ENCODE assay signal across 21 cellular contexts in the genomic region with DNA sequence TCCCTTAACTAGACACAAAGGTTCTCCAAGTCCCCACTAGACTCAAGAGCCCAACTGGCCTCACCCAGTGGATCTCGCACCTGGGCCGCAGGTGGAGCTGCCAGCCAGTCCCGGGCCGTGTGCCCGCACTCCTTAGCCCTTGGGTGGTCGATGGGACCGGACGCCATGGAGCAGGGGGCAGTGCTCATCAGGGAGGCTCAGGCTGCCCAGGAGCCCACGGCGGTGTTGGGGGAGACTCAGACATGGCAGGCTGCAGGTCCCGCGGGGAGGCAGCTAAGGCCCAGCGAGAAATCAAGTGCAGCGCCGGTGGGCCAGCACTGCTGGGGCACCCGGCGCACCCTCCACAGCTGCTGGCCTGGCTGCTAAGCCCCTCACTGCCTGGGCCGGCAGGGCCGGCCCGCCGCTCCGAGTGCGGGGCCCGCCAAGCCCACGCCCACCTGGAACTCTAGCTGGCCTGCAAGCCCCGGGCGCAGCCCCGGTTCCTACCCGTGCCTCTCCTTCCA.
DNase-seq lines count a peak whose midpoint lies in the region; TF ChIP-seq lines count a peak whose summit lies in the region.
"Had no signal": no experiment of that assay in that cellular context is flagged by ENCODE, and none has a peak within 500 bp of the region (broad histone marks: within the 10 kb centered on the region; RNA-seq: fewer than 3 reads in every experiment).

No MANE protein-coding gene starts in this region.

- no peaks in the 10 kb centered on the region for H3K36me3 ChIP-seq in ACC112 (ENCODE audit: insufficient read depth, low read length)
- H3K36me3 ChIP-seq in SK-N-MC (ENCODE audit: insufficient read depth, low read length): no peaks in the 10 kb centered on the region
- no peaks in the 10 kb centered on the region for H3K36me3 ChIP-seq in smooth muscle cell (ENCODE audit: low read depth)
- H3K36me3 ChIP-seq in spleen: no peaks in the 10 kb centered on the region
- H3K36me3 ChIP-seq: adrenal gland, gastrocnemius medialis, upper lobe of left lung had no signal

- H3K27me3 ChIP-seq in ACC112 (ENCODE audit: insufficient read depth, low read length): no peaks in the 10 kb centered on the region
- H3K27me3 ChIP-seq in smooth muscle cell (ENCODE audit: low read depth): no peaks in the 10 kb centered on the region
- H3K27me3 ChIP-seq in spleen (replicated peaks in 1 of 7): no peaks in the 10 kb centered on the region
- H3K27me3 ChIP-seq: adrenal gland, dorsolateral prefrontal cortex, gastrocnemius medialis, upper lobe of left lung had no signal

- no peak for DNase-seq in SK-N-MC (ENCODE audit: low read depth, low spot score)
- DNase-seq in fibroblast of the aortic adventitia (ENCODE audit: low read depth): no peak
- no peak for DNase-seq in smooth muscle cell (lab: John Stamatoyannopoulos, UW; ENCODE audit: unreplicated experiment)
- no peak for DNase-seq in spleen
- DNase-seq in SKM-1 (lab: John Stamatoyannopoulos, UW; ENCODE audit: unreplicated experiment): no peak
- no peak for DNase-seq in medulla oblongata (ENCODE audit: extremely low spot score)
- DNase-seq in NCI-H2227 treated with DMSO at 0.1 percent for 48 hours (lab: John Stamatoyannopoulos, UW): no peak
- DNase-seq: activated CD4-positive, alpha-beta T cell treated with anti-CD3 and anti-CD28 coated beads, Interleukin-2, amount 10 ng/mL, durations not matched to agents 7 days and 5 days; activated CD8-positive, alpha-beta memory T cell treated with anti-CD3 and anti-CD28 coated beads, Interleukin-2, amount 50 U/mL, for 4 hours; activated effector memory CD4-positive, alpha-beta T cell treated with anti-CD3 and anti-CD28 coated beads, Interleukin-2, amount 50 U/mL, for 16 hours; adrenal gland; dorsolateral prefrontal cortex; gastrocnemius medialis; KBM-7; natural killer cell; NCI-H187; posterior cingulate gyrus; stimulated activated CD4-positive, alpha-beta T cell treated with anti-CD3 and anti-CD28 coated beads, Interleukin-1b, Interleukin-23, amount 100 ng/mL, for 48 hours; stimulated activated naive CD8-positive, alpha-beta T cell treated with anti-CD3 and anti-CD28 coated beads, Interleukin-15, Interleukin-2, amounts not matched to agents 100 U/mL and 50 U/mL, for 24 hours had no signal

- H3K9me3 ChIP-seq in SK-N-MC (ENCODE audit: low read depth, low read length): no peaks in the 10 kb centered on the region
- no peaks in the 10 kb centered on the region for H3K9me3 ChIP-seq in smooth muscle cell (replicated peaks; ENCODE audit: low read depth)
- H3K9me3 ChIP-seq in spleen: no peaks in the 10 kb centered on the region
- H3K9me3 ChIP-seq: adrenal gland, gastrocnemius medialis, upper lobe of left lung had no signal

- peak overlapping the region; percentile 85; the same call in 1 of the 2 replicates for H3K27ac ChIP-seq in ACC112 (ENCODE audit: low read depth, low read length)
- peak overlapping the region; percentile 91 for H3K27ac ChIP-seq in SK-N-MC
- no peak overlapping the region for H3K27ac ChIP-seq in smooth muscle cell (ENCODE audit: low read depth)
- no peak overlapping the region for H3K27ac ChIP-seq in spleen
- H3K27ac ChIP-seq: adrenal gland, gastrocnemius medialis had no signal

- no peaks in the 10 kb centered on the region for H3F3A ChIP-seq in smooth muscle cell (ENCODE audit: low read depth)

- H3K79me2 ChIP-seq in ACC112 (ENCODE audit: control insufficient read depth, insufficient read depth, low read length, unreplicated experiment) (no peaks in the 10 kb centered on the region), smooth muscle cell (ENCODE audit: low read depth) (no peaks in the 10 kb centered on the region)

- H3K9ac ChIP-seq in SK-N-MC (ENCODE audit: insufficient read length) (peak overlapping the region; percentile 7), smooth muscle cell (ENCODE audit: low read depth) (peak overlapping the region; percentile 64)

- H3K4me1 ChIP-seq in ACC112 (ENCODE audit: control insufficient read depth, insufficient read depth, low read length, unreplicated experiment) (peaks cover 24% of the 10 kb centered on the region), smooth muscle cell (ENCODE audit: low read depth) (peaks cover 5% of the 10 kb centered on the region), spleen (no peaks in the 10 kb centered on the region)
- H3K4me1 ChIP-seq: gastrocnemius medialis had no signal

- WGBS in smooth muscle cell (ENCODE audit: low lambda C conversion rate): 89% methylated on average over 25 of the region's 29 CpGs
- WGBS in spleen, 5 donors: 82 to 93% (median 90%) methylated on average over 5 to 29 of the region's 29 CpGs

- intact Hi-C loops in spleen (cut with DNase I; ENCODE audit: low total_unique reads): no loop called here

- TF ChIP-seq POLR2A in spleen (IDR thresholded peaks at IDR 0.05): no peak

- H3K4me3 ChIP-seq in ACC112 (ENCODE audit: low read depth, low read length) (no peak overlapping the region), SK-N-MC (peak overlapping the region; percentile 70), fibroblast of the aortic adventitia (ENCODE audit: low read depth, low read length) (peak overlapping the region; percentile 32), smooth muscle cell (no peak overlapping the region), spleen (no peak overlapping the region)
- H3K4me3 ChIP-seq: adrenal gland, gastrocnemius medialis had no signal

- H4K20me1 ChIP-seq in smooth muscle cell (ENCODE audit: low read depth): no peaks in the 10 kb centered on the region

- no peak overlapping the region for H2AFZ ChIP-seq in ACC112 (ENCODE audit: low read length, unreplicated experiment)
- no peak overlapping the region for H2AFZ ChIP-seq in smooth muscle cell (ENCODE audit: low read depth)

- TF ChIP-seq CTCF in fibroblast of the aortic adventitia (IDR thresholded peaks at IDR 0.05; ENCODE audit: insufficient read depth, low read length) (no peak), smooth muscle cell (IDR thresholded peaks at IDR 0.05; ENCODE audit: borderline replicate concordance, insufficient read depth, poor library complexity, severe bottlenecking) (no peak), spleen (IDR thresholded peaks at IDR 0.05 in 8 of 11, conservative IDR thresholded peaks at IDR 0.05 in 3 of 11) (no peak)

- peak overlapping the region; percentile 76 for H3K4me2 ChIP-seq in smooth muscle cell

Comparison
In these comparisons a context has a peak if more than half of its experiments do, and no peak if none do; other contexts are left out.
1. H3K27ac ChIP-seq: peak in ACC112 (single experiment) and SK-N-MC (single experiment); none in smooth muscle cell (single experiment) and spleen (0 of 8).
2. H3K4me3 ChIP-seq: peak in SK-N-MC (single experiment) and fibroblast of the aortic adventitia (single experiment); none in ACC112 (single experiment), smooth muscle cell (single experiment) and spleen (0 of 8).